Comparison of ENCODE assay signal across 2 cellular contexts in the genomic region with DNA sequence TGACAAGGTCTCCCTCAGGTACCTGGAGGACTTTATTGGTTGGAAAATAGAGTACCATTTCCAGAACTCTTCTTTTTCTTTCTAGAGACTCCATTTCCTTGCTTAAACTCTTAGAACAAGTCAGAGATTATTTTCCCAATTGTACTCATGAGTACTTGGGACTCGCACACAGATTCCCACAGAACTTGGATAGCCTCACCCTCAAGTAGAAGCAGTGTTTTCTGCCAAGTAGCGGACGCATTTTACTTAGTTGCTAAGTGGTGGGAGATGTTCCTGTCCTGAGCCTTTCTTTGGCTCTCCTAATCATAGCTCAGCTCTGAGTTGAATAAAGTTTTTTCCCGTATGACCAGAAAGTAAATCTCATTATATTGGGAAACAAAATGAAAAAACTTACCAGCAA.
TF ChIP-seq lines count a peak whose summit lies in the region.

No MANE protein-coding gene starts in this region.

TF ChIP-seq in HepG2, 621 proteins besides CTCF, POLR2A, EP300 and RAD21:
- no peak for TF ChIP-seq ZNF83 (CRISPR knock-in tag; IDR thresholded peaks at IDR 0.05; ENCODE audit: borderline replicate concordance)
- TF ChIP-seq ZNF660 (CRISPR knock-in tag; IDR thresholded peaks at IDR 0.05; ENCODE audit: borderline replicate concordance, low read depth) = no peak
- TF ChIP-seq MAFG (CRISPR knock-in tag; IDR thresholded peaks at IDR 0.05) = no peak
- no peak for TF ChIP-seq TARDBP (CRISPR knock-in tag; IDR thresholded peaks at IDR 0.05)
- TF ChIP-seq, protein P1, sequence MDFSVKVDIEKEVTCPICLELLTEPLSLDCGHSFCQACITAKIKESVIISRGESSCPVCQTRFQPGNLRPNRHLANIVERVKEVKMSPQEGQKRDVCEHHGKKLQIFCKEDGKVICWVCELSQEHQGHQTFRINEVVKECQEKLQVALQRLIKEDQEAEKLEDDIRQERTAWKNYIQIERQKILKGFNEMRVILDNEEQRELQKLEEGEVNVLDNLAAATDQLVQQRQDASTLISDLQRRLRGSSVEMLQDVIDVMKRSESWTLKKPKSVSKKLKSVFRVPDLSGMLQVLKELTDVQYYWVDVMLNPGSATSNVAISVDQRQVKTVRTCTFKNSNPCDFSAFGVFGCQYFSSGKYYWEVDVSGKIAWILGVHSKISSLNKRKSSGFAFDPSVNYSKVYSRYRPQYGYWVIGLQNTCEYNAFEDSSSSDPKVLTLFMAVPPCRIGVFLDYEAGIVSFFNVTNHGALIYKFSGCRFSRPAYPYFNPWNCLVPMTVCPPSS (IDR thresholded peaks at IDR 0.05) = no peak
- TF ChIP-seq TP53 (CRISPR knock-in tag; conservative IDR thresholded peaks at IDR 0.05) = no peak
- no peak for TF ChIP-seq THYN1 (CRISPR knock-in tag; IDR thresholded peaks at IDR 0.05; ENCODE audit: borderline replicate concordance, low read depth)
- TF ChIP-seq DNMT3B (CRISPR knock-in tag; conservative IDR thresholded peaks at IDR 0.05) = no peak
- no peak for TF ChIP-seq BORCS8-MEF2B (CRISPR knock-in tag; IDR thresholded peaks at IDR 0.05)
- TF ChIP-seq, protein P2, sequence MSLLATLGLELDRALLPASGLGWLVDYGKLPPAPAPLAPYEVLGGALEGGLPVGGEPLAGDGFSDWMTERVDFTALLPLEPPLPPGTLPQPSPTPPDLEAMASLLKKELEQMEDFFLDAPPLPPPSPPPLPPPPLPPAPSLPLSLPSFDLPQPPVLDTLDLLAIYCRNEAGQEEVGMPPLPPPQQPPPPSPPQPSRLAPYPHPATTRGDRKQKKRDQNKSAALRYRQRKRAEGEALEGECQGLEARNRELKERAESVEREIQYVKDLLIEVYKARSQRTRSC (CRISPR knock-in tag; IDR thresholded peaks at IDR 0.05; ENCODE audit: low read depth) = no peak
- TF ChIP-seq, protein P3, sequence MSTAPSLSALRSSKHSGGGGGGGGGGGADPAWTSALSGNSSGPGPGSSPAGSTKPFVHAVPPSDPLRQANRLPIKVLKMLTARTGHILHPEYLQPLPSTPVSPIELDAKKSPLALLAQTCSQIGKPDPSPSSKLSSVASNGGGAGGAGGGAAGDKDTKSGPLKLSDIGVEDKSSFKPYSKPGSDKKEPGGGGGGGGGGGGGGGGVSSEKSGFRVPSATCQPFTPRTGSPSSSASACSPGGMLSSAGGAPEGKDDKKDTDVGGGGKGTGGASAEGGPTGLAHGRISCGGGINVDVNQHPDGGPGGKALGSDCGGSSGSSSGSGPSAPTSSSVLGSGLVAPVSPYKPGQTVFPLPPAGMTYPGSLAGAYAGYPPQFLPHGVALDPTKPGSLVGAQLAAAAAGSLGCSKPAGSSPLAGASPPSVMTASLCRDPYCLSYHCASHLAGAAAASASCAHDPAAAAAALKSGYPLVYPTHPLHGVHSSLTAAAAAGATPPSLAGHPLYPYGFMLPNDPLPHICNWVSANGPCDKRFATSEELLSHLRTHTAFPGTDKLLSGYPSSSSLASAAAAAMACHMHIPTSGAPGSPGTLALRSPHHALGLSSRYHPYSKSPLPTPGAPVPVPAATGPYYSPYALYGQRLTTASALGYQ (CRISPR knock-in tag; IDR thresholded peaks at IDR 0.05) = no peak

TF ChIP-seq in PFSK-1, 5 proteins besides CTCF, POLR2A, EP300 and RAD21:
- TF ChIP-seq FOXP2 (optimal IDR thresholded peaks at IDR 0.05; ENCODE audit: borderline replicate concordance, extremely low read depth, extremely low read length, insufficient read depth) (no peak), POLR2AphosphoS5 (IDR thresholded peaks at IDR 0.05; ENCODE audit: low read depth, low read length) (0 out of 2 replicates have a peak, but pooled peaks have one; percentile 6), SIN3A (IDR thresholded peaks at IDR 0.05; ENCODE audit: borderline replicate concordance, insufficient read depth, low read length) (no peak), TAF1 (IDR thresholded peaks at IDR 0.05; ENCODE audit: borderline replicate concordance, insufficient read depth, low read length) (no peak)
- TF ChIP-seq, protein P4, sequence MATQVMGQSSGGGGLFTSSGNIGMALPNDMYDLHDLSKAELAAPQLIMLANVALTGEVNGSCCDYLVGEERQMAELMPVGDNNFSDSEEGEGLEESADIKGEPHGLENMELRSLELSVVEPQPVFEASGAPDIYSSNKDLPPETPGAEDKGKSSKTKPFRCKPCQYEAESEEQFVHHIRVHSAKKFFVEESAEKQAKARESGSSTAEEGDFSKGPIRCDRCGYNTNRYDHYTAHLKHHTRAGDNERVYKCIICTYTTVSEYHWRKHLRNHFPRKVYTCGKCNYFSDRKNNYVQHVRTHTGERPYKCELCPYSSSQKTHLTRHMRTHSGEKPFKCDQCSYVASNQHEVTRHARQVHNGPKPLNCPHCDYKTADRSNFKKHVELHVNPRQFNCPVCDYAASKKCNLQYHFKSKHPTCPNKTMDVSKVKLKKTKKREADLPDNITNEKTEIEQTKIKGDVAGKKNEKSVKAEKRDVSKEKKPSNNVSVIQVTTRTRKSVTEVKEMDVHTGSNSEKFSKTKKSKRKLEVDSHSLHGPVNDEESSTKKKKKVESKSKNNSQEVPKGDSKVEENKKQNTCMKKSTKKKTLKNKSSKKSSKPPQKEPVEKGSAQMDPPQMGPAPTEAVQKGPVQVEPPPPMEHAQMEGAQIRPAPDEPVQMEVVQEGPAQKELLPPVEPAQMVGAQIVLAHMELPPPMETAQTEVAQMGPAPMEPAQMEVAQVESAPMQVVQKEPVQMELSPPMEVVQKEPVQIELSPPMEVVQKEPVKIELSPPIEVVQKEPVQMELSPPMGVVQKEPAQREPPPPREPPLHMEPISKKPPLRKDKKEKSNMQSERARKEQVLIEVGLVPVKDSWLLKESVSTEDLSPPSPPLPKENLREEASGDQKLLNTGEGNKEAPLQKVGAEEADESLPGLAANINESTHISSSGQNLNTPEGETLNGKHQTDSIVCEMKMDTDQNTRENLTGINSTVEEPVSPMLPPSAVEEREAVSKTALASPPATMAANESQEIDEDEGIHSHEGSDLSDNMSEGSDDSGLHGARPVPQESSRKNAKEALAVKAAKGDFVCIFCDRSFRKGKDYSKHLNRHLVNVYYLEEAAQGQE (IDR thresholded peaks at IDR 0.05; ENCODE audit: insufficient read depth in 1 of 2, low read depth in 2 of 2, low read length in 2 of 2) = no peak
